18 cellular contexts compared by ENCODE assay signal in the genomic region with DNA sequence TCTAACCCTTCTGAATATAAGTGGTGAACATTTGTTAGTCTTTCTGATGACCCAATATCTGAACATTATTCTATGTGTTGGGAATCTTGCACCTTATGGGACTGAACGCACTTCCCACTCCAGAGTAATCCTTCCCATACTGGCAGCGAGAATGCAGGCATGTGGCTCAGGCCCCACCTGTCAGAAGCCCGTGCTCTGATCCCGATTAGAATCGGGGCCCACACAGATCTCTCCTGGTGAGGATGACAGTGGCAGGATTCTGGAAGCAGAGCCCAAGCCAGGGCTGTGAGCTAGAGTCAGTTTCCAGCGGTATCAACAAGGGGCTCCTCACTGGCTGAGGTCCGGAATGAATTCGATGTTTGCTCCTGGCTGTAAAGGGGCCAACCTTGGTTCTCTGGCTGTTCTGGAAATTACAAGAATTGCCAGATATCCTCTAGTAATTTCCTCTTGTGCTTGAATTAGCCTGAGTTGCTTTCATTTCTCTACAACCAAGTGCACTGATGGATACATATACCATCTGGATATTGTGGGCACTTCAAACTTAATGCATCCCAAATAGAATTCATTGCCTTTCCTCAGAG.
"Had no signal": no experiment of that assay in that cellular context is flagged by ENCODE, and none has a peak within 500 bp of the region (broad histone marks: within the 10 kb centered on the region; RNA-seq: fewer than 3 reads in every experiment).

No MANE protein-coding gene starts in this region.

- DNase-seq: activated CD4-positive, alpha-beta memory T cell treated with anti-CD3 and anti-CD28 coated beads for 36 hours; activated CD4-positive, alpha-beta T cell treated with anti-CD3 and anti-CD28 coated beads for 36 hours; activated naive CD4-positive, alpha-beta T cell treated with Interleukin-2 at 50 U/mL for 16 hours; activated naive CD8-positive, alpha-beta T cell treated with anti-CD3 and anti-CD28 coated beads, Interleukin-2, amount 10 ng/mL, durations not matched to agents 7 days and 5 days; activated T-cell treated with anti-CD3 and anti-CD28 coated beads for 4 hours; amygdala; hippocampal formation; mucosa of descending colon; naive B cell; small intestine; stimulated activated CD4-positive, alpha-beta T cell treated with anti-CD3 and anti-CD28 coated beads, Interleukin-4, amount 100 ng/mL, for 1 hour; stomach; upper lobe of right lung had no signal

- H3K4me3 ChIP-seq: cardiac muscle cell, mucosa of descending colon, neural progenitor cell, SK-N-MC, stomach, thoracic aorta, upper lobe of right lung had no signal

- H3K9me3 ChIP-seq: mucosa of descending colon, thoracic aorta, upper lobe of right lung had no signal

- ATAC-seq: activated CD4-positive, alpha-beta T cell treated with anti-CD3 and anti-CD28 coated beads for 36 hours; mucosa of descending colon; upper lobe of right lung; WTC11 had no signal

- H3K4me1 ChIP-seq: neural progenitor cell had no signal

- H3K36me3 ChIP-seq: cardiac muscle cell, neural progenitor cell, stomach, thoracic aorta, upper lobe of right lung had no signal

- H3K27ac ChIP-seq: cardiac muscle cell, neural progenitor cell, SK-N-MC, thoracic aorta, upper lobe of right lung had no signal

- H3K27me3 ChIP-seq: cardiac muscle cell, neural progenitor cell, stomach, upper lobe of right lung had no signal
